ENCODE assay signal across 31 cellular contexts in genomic region chr11:78470861-78471442, GRCh38.
"Had no signal": no experiment of that assay in that cellular context is flagged by ENCODE, and none has a peak within 500 bp of the region (broad histone marks: within the 10 kb centered on the region; RNA-seq: fewer than 3 reads in every experiment).

No MANE protein-coding gene starts in this region.

- H2AFZ ChIP-seq: neural progenitor cell, parathyroid adenoma had no signal

- FAIRE-seq: keratinocyte had no signal

- ATAC-seq: left cardiac atrium; left lung; natural killer cell; sciatic nerve; stimulated activated naive B cell treated with anti-CD40 and anti-IgM and Interleukin-4, amounts not matched to agents 10 μg/mL and 1 μg/mL and 100 μg/mL, for 72 hours; stimulated activated naive CD8-positive, alpha-beta T cell treated with anti-CD3 and anti-CD28 coated beads, Interleukin-15, Interleukin-2, amounts not matched to agents 100 U/mL and 50 U/mL, for 24 hours had no signal

- H3K4me1 Mint-ChIP-seq: mesothelial cell of epicardium, nephron progenitor cell had no signal

- H3K27me3 Mint-ChIP-seq: naive B cell; progenitor cell of endocrine pancreas; stimulated activated naive B cell treated with anti-CD40 and anti-IgM and Interleukin-4, amounts not matched to agents 10 μg/mL and 1 μg/mL and 100 μg/mL, for 72 hours had no signal

- H3K27ac ChIP-seq: left lung, neural progenitor cell, parathyroid adenoma, right atrium auricular region, skin epidermis, stomach, testis, thyroid gland, transverse colon, upper lobe of left lung, vagina had no signal

- H3K79me2 ChIP-seq: parathyroid adenoma had no signal

- H3K27me3 ChIP-seq: left lung, neural progenitor cell, neutrophil, right atrium auricular region, stomach, testis, thyroid gland, transverse colon, upper lobe of left lung, vagina had no signal

- H3K4me1 ChIP-seq: left lung, neural progenitor cell, parathyroid adenoma, right atrium auricular region, testis, thyroid gland, upper lobe of left lung, vagina had no signal

- H3K4me2 ChIP-seq: neural progenitor cell had no signal

- H3K9me3 Mint-ChIP-seq: nephron progenitor cell; neural progenitor cell; stimulated activated naive B cell treated with anti-CD40 and anti-IgM and Interleukin-4, amounts not matched to agents 10 μg/mL and 1 μg/mL and 100 μg/mL, for 72 hours had no signal

- H3K9me3 ChIP-seq: left lung, neutrophil, right atrium auricular region, stomach, testis, thyroid gland, transverse colon, upper lobe of left lung, vagina had no signal

- H3K4me3 ChIP-seq: left lung, lung, neural progenitor cell, right atrium auricular region, skin epidermis, stomach, testis, thyroid gland, transverse colon, upper lobe of left lung, vagina had no signal

- H3K9ac ChIP-seq: neural progenitor cell, parathyroid adenoma had no signal

- H3K4me3 Mint-ChIP-seq: mesothelial cell of epicardium; naive B cell; natural killer cell; nephron progenitor cell; neural progenitor cell; stimulated activated naive B cell treated with anti-CD40 and anti-IgM and Interleukin-4, amounts not matched to agents 10 μg/mL and 1 μg/mL and 100 μg/mL, for 72 hours had no signal

- H3K36me3 Mint-ChIP-seq: natural killer cell had no signal

- DNase-seq: hippocampal formation; kidney glomerular epithelial cell; left cardiac atrium; left lung; mesendoderm; naive B cell; natural killer cell; nephron progenitor cell; occipital lobe; stimulated activated CD4-positive, alpha-beta T cell treated with anti-CD3 and anti-CD28 coated beads, Interleukin-12 subunit alpha, Interleukin-12 subunit beta, amount 100 ng/mL, for 4 hours; stimulated activated CD4-positive, alpha-beta T cell treated with anti-CD3 and anti-CD28 coated beads, Interleukin-15, amount 100 ng/mL, for 24 hours; stimulated activated CD4-positive, alpha-beta T cell treated with anti-CD3 and anti-CD28 coated beads, Interleukin-2, amount 100 ng/mL, for 24 hours; stimulated activated CD4-positive, alpha-beta T cell treated with anti-CD3 and anti-CD28 coated beads, Interleukin-4, amount 100 ng/mL, for 1 hour; stimulated activated naive B cell treated with anti-CD40 and anti-IgM and Interleukin-4, amounts not matched to agents 10 μg/mL and 1 μg/mL and 100 μg/mL, for 72 hours; stimulated activated naive CD8-positive, alpha-beta T cell treated with anti-CD3 and anti-CD28 coated beads, Interleukin-15, Interleukin-2, amounts not matched to agents 100 U/mL and 50 U/mL, for 24 hours; stomach; testis; thyroid gland; transverse colon; upper lobe of left lung had no signal

- H3K36me3 ChIP-seq: left lung, neural progenitor cell, neutrophil, right atrium auricular region, thyroid gland, transverse colon had no signal

- H3K27ac Mint-ChIP-seq: mesothelial cell of epicardium; natural killer cell; nephron progenitor cell; neural progenitor cell; progenitor cell of endocrine pancreas; stimulated activated naive B cell treated with anti-CD40 and anti-IgM and Interleukin-4, amounts not matched to agents 10 μg/mL and 1 μg/mL and 100 μg/mL, for 72 hours had no signal
